ENCODE assay signal across 8 cellular contexts in the genomic region with DNA sequence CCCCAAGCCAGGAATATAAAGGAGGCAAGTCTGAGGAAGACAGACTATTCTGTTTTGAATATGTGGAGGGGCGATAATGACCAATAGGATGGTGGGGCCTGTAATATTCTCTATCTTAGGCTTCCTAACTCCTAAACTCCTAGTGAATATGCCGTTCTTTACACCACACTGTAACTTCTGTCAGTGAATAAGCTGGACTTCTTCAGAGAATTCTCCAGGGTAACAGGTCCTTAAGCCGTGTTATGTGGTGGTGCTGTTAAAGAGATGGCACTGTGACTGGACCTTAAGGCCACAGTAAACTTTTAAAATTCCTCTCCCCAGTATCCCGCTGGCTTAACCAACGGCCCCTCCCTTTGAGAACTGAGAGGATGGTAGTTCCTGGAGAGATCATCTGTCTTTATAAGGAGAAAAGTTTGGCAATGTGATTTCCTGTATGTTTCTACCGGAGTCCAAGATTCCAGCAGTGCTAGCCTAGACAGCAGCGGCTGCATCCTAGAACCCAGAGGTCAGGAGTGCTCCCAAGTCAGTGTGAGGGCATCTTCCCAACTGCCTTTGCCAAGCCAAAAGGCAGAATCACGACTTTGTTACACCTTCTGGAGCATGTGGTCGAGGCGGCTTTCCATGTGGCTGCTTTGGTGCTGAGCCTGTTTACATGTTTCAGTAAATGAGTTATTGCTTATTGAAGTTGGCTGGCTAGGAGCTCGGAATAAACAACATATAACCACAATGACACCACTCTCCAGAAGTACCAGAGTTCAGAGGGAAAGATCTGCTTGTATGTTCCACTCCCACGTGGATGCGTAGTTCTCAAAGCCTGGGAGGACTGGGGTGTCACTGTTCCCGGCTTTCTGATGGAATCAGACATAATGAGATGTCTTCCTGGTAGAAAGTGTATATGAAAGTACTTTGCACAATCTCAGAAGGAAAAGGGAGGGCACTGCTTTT. TPM values are rescaled to one million over a fixed set of nuclear protein-coding genes. Genes with fewer than 3 reads are reported as not detected.
DNase-seq lines count a peak whose midpoint lies in the region; ATAC-seq and TF ChIP-seq lines count a peak whose summit lies in the region.

No MANE protein-coding gene starts in this region.

- H3K9me3 ChIP-seq in breast epithelium (no peaks in the 10 kb centered on the region), upper lobe of right lung (no peaks in the 10 kb centered on the region)

- peak overlapping the region in 1 of 3 donors; percentile 13 for H3K4me3 ChIP-seq in breast epithelium
- no peak overlapping the region for H3K4me3 ChIP-seq in upper lobe of right lung

- ATAC-seq in upper lobe of right lung (peak; percentile 4), GM18909 (IDR thresholded peaks at IDR 0.05; ENCODE audit: poor library complexity, unreplicated experiment) (no peak), HG03159 (IDR thresholded peaks at IDR 0.05; ENCODE audit: unreplicated experiment) (no peak)

- H3K36me3 ChIP-seq in breast epithelium (no peaks in the 10 kb centered on the region), upper lobe of right lung (no peaks in the 10 kb centered on the region)

- peak overlapping the region; percentile 80 for H3K27ac Mint-ChIP-seq in activated naive CD4-positive, alpha-beta T cell treated with anti-CD3 and anti-CD28 coated beads, Interleukin-2, amount 10 ng/mL, durations not matched to agents 7 days and 5 days
- peak overlapping the region; percentile 97 for H3K27ac Mint-ChIP-seq in mesothelial cell of epicardium

- intact Hi-C loops in breast epithelium (cut with DNase I; ENCODE audit: low total_unique reads) (no loop called here), upper lobe of right lung (cut with DNase I) (no loop called here)

- peaks cover 59% of the 10 kb centered on the region for H3K4me1 Mint-ChIP-seq in activated naive CD4-positive, alpha-beta T cell treated with anti-CD3 and anti-CD28 coated beads, Interleukin-2, amount 10 ng/mL, durations not matched to agents 7 days and 5 days
- peaks cover 41% of the 10 kb centered on the region for H3K4me1 Mint-ChIP-seq in mesothelial cell of epicardium

- peak overlapping the region; percentile 88 to 90 for H3K27ac ChIP-seq in breast epithelium
- peak overlapping the region; percentile 37 for H3K27ac ChIP-seq in upper lobe of right lung

- H3K27me3 ChIP-seq in breast epithelium (no peaks in the 10 kb centered on the region), upper lobe of right lung (no peaks in the 10 kb centered on the region)

- no peak for DNase-seq in activated naive CD4-positive, alpha-beta T cell treated with anti-CD3 and anti-CD28 coated beads, Interleukin-2, amount 10 ng/mL, durations not matched to agents 7 days and 5 days
- no peak for DNase-seq in activated naive CD4-positive, alpha-beta T cell treated with Interleukin-2 at 50 U/mL for 16 hours
- DNase-seq in breast epithelium (ENCODE audit: low spot score in 2 of 2) (peak; percentile 69 to 75), mesothelial cell of epicardium (ENCODE audit: low spot score in 2 of 2, unreplicated experiment in 2 of 2) (no peak), upper lobe of right lung (no peak), GM19240 (ENCODE audit: insufficient read length, low spot score) (no peak)

- no peak for TF ChIP-seq CTCF in breast epithelium (IDR thresholded peaks at IDR 0.05)
- no peak for TF ChIP-seq CTCF in mesothelial cell of epicardium (IDR thresholded peaks at IDR 0.05; ENCODE audit: unreplicated experiment)
- no peak for TF ChIP-seq CTCF in upper lobe of right lung (IDR thresholded peaks at IDR 0.05)

- no peak overlapping the region for H3K4me3 Mint-ChIP-seq in activated naive CD4-positive, alpha-beta T cell treated with anti-CD3 and anti-CD28 coated beads, Interleukin-2, amount 10 ng/mL, durations not matched to agents 7 days and 5 days
- no peak overlapping the region for H3K4me3 Mint-ChIP-seq in mesothelial cell of epicardium

- peaks cover 5% of the 10 kb centered on the region for H3K36me3 Mint-ChIP-seq in activated naive CD4-positive, alpha-beta T cell treated with anti-CD3 and anti-CD28 coated beads, Interleukin-2, amount 10 ng/mL, durations not matched to agents 7 days and 5 days
- H3K36me3 Mint-ChIP-seq in mesothelial cell of epicardium: no peaks in the 10 kb centered on the region

- H3K4me1 ChIP-seq in breast epithelium (peaks cover 6 to 13% of the 10 kb centered on the region in 2 donors), upper lobe of right lung (peaks cover 60% of the 10 kb centered on the region)

- no peak for TF ChIP-seq POLR2A in breast epithelium (IDR thresholded peaks at IDR 0.05)

- no peaks in the 10 kb centered on the region for H3K9me3 Mint-ChIP-seq in activated naive CD4-positive, alpha-beta T cell treated with anti-CD3 and anti-CD28 coated beads, Interleukin-2, amount 10 ng/mL, durations not matched to agents 7 days and 5 days
- H3K9me3 Mint-ChIP-seq in mesothelial cell of epicardium: no peaks in the 10 kb centered on the region

- CTCF ChIA-PET in activated naive CD4-positive, alpha-beta T cell treated with anti-CD3 and anti-CD28 coated beads, Interleukin-2, amount 10 ng/mL, durations not matched to agents 7 days and 5 days (lab: Charles Lee): interaction anchor here (10.2 kb wide), 1 partner anchor 99 kb away, joined by 81 read pairs; no protein-coding TSS in a partner anchor

- H3K27me3 Mint-ChIP-seq in activated naive CD4-positive, alpha-beta T cell treated with anti-CD3 and anti-CD28 coated beads, Interleukin-2, amount 10 ng/mL, durations not matched to agents 7 days and 5 days: no peaks in the 10 kb centered on the region
- no peaks in the 10 kb centered on the region for H3K27me3 Mint-ChIP-seq in mesothelial cell of epicardium (ENCODE audit: low read depth)

RNA-seq across cellular contexts. Expression of a gene that starts 41.0 kb away (rescaled TPM):
- total RNA-seq in breast epithelium (10 to 100 TPM in 2 of 3 donors, 1 to 10 TPM in 1; 6.6 to 25.0 (median 19.7) TPM), mesothelial cell of epicardium (10.5 to 13.9 TPM (median 13.0 TPM) in 3 replicates), upper lobe of right lung (15.3 TPM)

RNA-seq across cellular contexts. Expression of a gene that starts 41.2 kb away (rescaled TPM):
- total RNA-seq in breast epithelium: 10 to 100 TPM; 40.3 to 62.3 (median 47.5) TPM
- total RNA-seq in mesothelial cell of epicardium: 42.3 to 49.9 TPM (median 42.8 TPM) in 3 replicates
- total RNA-seq in upper lobe of right lung: 34.9 TPM

Comparison
In these comparisons a context has a peak if more than half of its experiments do, and no peak if none do; other contexts are left out.
1. DNase-seq: peak in breast epithelium (2 of 2); none in activated naive CD4-positive, alpha-beta T cell treated with anti-CD3 and anti-CD28 coated beads, Interleukin-2, amount 10 ng/mL, durations not matched to agents 7 days and 5 days (single experiment), activated naive CD4-positive, alpha-beta T cell treated with Interleukin-2 at 50 U/mL for 16 hours (single experiment), mesothelial cell of epicardium (0 of 2), upper lobe of right lung (single experiment) and GM19240 (single experiment).